4 cellular contexts compared by ENCODE assay signal in genomic region chr7:75555736-75556135, GRCh38.
"Had no signal": no experiment of that assay in that cellular context is flagged by ENCODE, and none has a peak within 500 bp of the region (broad histone marks: within the 10 kb centered on the region; RNA-seq: fewer than 3 reads in every experiment).

No MANE protein-coding gene starts in this region.

- DNase-seq: IMR-90, KBM-7 had no signal

- H3K4me3 ChIP-seq: K562 had no signal

- H3K27ac ChIP-seq: HL-60 had no signal
